In the genomic region with DNA sequence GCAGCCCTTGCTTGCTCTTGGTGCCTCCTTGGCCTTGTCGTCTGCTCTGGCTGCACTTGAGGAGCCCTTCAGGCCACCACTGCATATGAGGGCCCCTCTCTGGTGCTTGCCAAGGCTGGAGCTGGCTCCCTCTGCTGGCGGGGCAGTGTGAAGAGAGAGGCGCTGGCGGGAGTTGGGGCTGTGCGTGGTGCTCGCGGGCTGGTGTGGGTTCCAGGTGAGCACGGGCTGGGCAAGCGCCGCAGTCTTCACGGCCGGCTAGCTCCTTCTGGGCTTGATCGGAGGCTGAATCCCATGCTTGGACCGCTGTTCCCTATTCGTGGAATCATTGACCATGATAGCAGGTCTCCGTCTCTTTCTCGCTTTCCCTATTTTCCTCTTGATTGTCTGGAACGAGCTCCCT, we compare ENCODE assay signal across 29 cellular contexts. TPM values are rescaled to one million over a fixed set of nuclear protein-coding genes. Genes with fewer than 3 reads are reported as not detected.
DNase-seq lines count a peak whose midpoint lies in the region; ATAC-seq and TF ChIP-seq lines count a peak whose summit lies in the region.
"Had no signal": no experiment of that assay in that cellular context is flagged by ENCODE, and none has a peak within 500 bp of the region (broad histone marks: within the 10 kb centered on the region; RNA-seq: fewer than 3 reads in every experiment).

No MANE protein-coding gene starts in this region.

- H3K27me3 ChIP-seq in Loucy (ENCODE audit: insufficient read depth, low read length, poor library complexity, severe bottlenecking) (no peaks in the 10 kb centered on the region), endodermal cell (ENCODE audit: control insufficient read depth, insufficient read depth, low read length, poor library complexity, severe bottlenecking) (no peaks in the 10 kb centered on the region), upper lobe of right lung (no peaks in the 10 kb centered on the region), ovary (no peaks in the 10 kb centered on the region)
- H3K27me3 ChIP-seq: BE2C had no signal

- peaks cover 3% of the 10 kb centered on the region for H3K27me3 Mint-ChIP-seq in endodermal cell (ENCODE audit: insufficient read depth)
- H3K27me3 Mint-ChIP-seq: CD8-positive, alpha-beta memory T cell had no signal

- peaks cover 23% of the 10 kb centered on the region for H3K36me3 Mint-ChIP-seq in endodermal cell (ENCODE audit: low read depth)

- H2AFZ ChIP-seq in Loucy (ENCODE audit: low read length) = no peak overlapping the region

- no peaks in the 10 kb centered on the region for H3K4me1 Mint-ChIP-seq in endodermal cell
- H3K4me1 Mint-ChIP-seq: CD8-positive, alpha-beta memory T cell had no signal

- H3K9me3 ChIP-seq in Loucy (ENCODE audit: insufficient read depth, low read depth, low read length) = no peaks in the 10 kb centered on the region
- no peaks in the 10 kb centered on the region for H3K9me3 ChIP-seq in endodermal cell (ENCODE audit: control insufficient read depth, low read length)
- no peaks in the 10 kb centered on the region for H3K9me3 ChIP-seq in upper lobe of right lung
- no peaks in the 10 kb centered on the region for H3K9me3 ChIP-seq in ovary
- H3K9me3 ChIP-seq: BE2C had no signal

- no peak for ATAC-seq in upper lobe of right lung
- no peak for ATAC-seq in GM21825 (IDR thresholded peaks at IDR 0.05; ENCODE audit: unreplicated experiment)
- ATAC-seq: GM12878, PC-3 had no signal

- no peaks in the 10 kb centered on the region for H4K20me1 ChIP-seq in Loucy (ENCODE audit: insufficient read depth, low read length, poor library complexity, severe bottlenecking)

- no peak overlapping the region for H3K4me3 Mint-ChIP-seq in endodermal cell
- H3K4me3 Mint-ChIP-seq: CD14-positive monocyte; CD8-positive, alpha-beta memory T cell had no signal

- H3K4me3 ChIP-seq in Loucy (ENCODE audit: low read length, poor library complexity, severe bottlenecking) = no peak overlapping the region
- no peak overlapping the region for H3K4me3 ChIP-seq in endodermal cell (ENCODE audit: low read length)
- no peak overlapping the region for H3K4me3 ChIP-seq in upper lobe of right lung
- H3K4me3 ChIP-seq in ovary = no peak overlapping the region
- H3K4me3 ChIP-seq: GM12878 had no signal

- 91 to 97% methylated on average over 13 to 18 of the region's 18 CpGs for WGBS in endodermal cell (ENCODE audit: insufficient coverage in 1 of 2, insufficient read length in 1 of 2), 2 experiments
- 89 to 97% (median 96%) methylated on average over 18 of the region's 18 CpGs for whole genome bisulfite sequencing in ovary, 3 donors

- H3K9me2 ChIP-seq in Loucy (replicated peaks; ENCODE audit: low read depth, low read length) = no peaks in the 10 kb centered on the region

- H3K9me3 Mint-ChIP-seq in endodermal cell = peaks cover 36% of the 10 kb centered on the region

- TF ChIP-seq POLR2A in ovary (IDR thresholded peaks at IDR 0.05) = no peak

- no peak overlapping the region for H3K9ac ChIP-seq in Loucy (ENCODE audit: low read depth, low read length, poor library complexity, severe bottlenecking)
- no peak overlapping the region for H3K9ac ChIP-seq in endodermal cell (ENCODE audit: extremely low read depth, low read length, poor library complexity, severe bottlenecking)

- H3K4me2 ChIP-seq in Loucy (ENCODE audit: low read depth, low read length, poor library complexity, severe bottlenecking) = no peak overlapping the region

- H3K27ac ChIP-seq in endodermal cell (ENCODE audit: low read depth, low read length) (no peak overlapping the region), upper lobe of right lung (no peak overlapping the region), ovary (no peak overlapping the region)
- H3K27ac ChIP-seq: HL-60 had no signal

- H3K79me2 ChIP-seq in Loucy (ENCODE audit: insufficient read depth, low read length) = no peaks in the 10 kb centered on the region

- intact Hi-C loops in upper lobe of right lung (cut with DNase I) (no loop called here), ovary (cut with DNase I) (no loop called here)

- peak; percentile 2 for DNase-seq in activated gamma-delta T cell (lab: John Stamatoyannopoulos, UW)
- DNase-seq in activated gamma-delta T cell treated with Interleukin-2 at 50 U/mL for 16 hours = no peak
- DNase-seq in endodermal cell = peak; percentile 41
- peak; percentile 51 for DNase-seq in upper lobe of right lung
- DNase-seq in inferior parietal cortex (ENCODE audit: extremely low spot score) = no peak
- DNase-seq in ovary = no peak
- DNase-seq: 8988T; ACHN; BE2C; CD8-positive, alpha-beta memory T cell; GOT3; HCEC 1CT; Kasumi-1; MV-4-11; NCI-H1105 treated with DMSO at 0.1 percent for 48 hours; NCI-H146; NCI-H1930; NCI-H2107; NCI-H446; NCI-H524 treated with DMSO at 0.1 percent for 48 hours; NCI-H774; PC-3; SHP77; T-helper 1 cell had no signal

- H3K4me1 ChIP-seq in Loucy (ENCODE audit: insufficient read depth, low read length, poor library complexity, severe bottlenecking) = no peaks in the 10 kb centered on the region
- H3K4me1 ChIP-seq in endodermal cell (ENCODE audit: control insufficient read depth, insufficient read depth, low read length) = no peaks in the 10 kb centered on the region
- no peaks in the 10 kb centered on the region for H3K4me1 ChIP-seq in upper lobe of right lung
- H3K4me1 ChIP-seq in ovary (ENCODE audit: insufficient read depth) = no peaks in the 10 kb centered on the region
- H3K4me1 ChIP-seq: BE2C had no signal

- H3K27ac Mint-ChIP-seq in endodermal cell = no peak overlapping the region
- H3K27ac Mint-ChIP-seq: CD14-positive monocyte; CD8-positive, alpha-beta memory T cell had no signal

- TF ChIP-seq CTCF in Loucy (conservative IDR thresholded peaks at IDR 0.05; ENCODE audit: low read length) (0 out of 2 replicates have a peak, but pooled peaks have one; percentile 12), endodermal cell (conservative IDR thresholded peaks at IDR 0.05) (no peak), upper lobe of right lung (IDR thresholded peaks at IDR 0.05) (no peak), ovary (IDR thresholded peaks at IDR 0.05) (no peak)

- no peaks in the 10 kb centered on the region for H3F3A ChIP-seq in Loucy (ENCODE audit: low read depth)

- H3K36me3 ChIP-seq in Loucy (ENCODE audit: insufficient read depth, low read length) = peaks cover 5% of the 10 kb centered on the region; the same call in 1 of the 2 replicates
- no peaks in the 10 kb centered on the region for H3K36me3 ChIP-seq in endodermal cell (ENCODE audit: control insufficient read depth, insufficient read depth, low read length)
- no peaks in the 10 kb centered on the region for H3K36me3 ChIP-seq in upper lobe of right lung
- H3K36me3 ChIP-seq in ovary = no peaks in the 10 kb centered on the region
- H3K36me3 ChIP-seq: BE2C had no signal

- no peak for TF ChIP-seq EP300 in ovary (IDR thresholded peaks at IDR 0.05)

RNA-seq across cellular contexts. Expression of gene XRCC4, which starts 56.5 kb away (rescaled TPM):
- total RNA-seq in endodermal cell = 10 to 100 TPM; 10.6 to 17.3 TPM
- 15.7 TPM for polyA plus RNA-seq in endodermal cell (2013, experiment 1 of 2)
- polyA plus RNA-seq in endodermal cell (2013, experiment 2 of 2) = 15.4 TPM
- 5.9 TPM for total RNA-seq in upper lobe of right lung
- total RNA-seq in ovary = 1 to 10 TPM; 1.5 to 4.7 (median 2.6) TPM
- polyA plus RNA-seq in ovary = 1 to 10 TPM; 3.2 to 4.1 TPM

RNA-seq across cellular contexts. Expression of gene TMEM167A, which starts 56.6 kb away (rescaled TPM):
- 100 to 1,000 TPM; 124 to 134 TPM for total RNA-seq in endodermal cell
- 91.9 TPM for polyA plus RNA-seq in endodermal cell (2013, experiment 1 of 2)
- 87.5 TPM for polyA plus RNA-seq in endodermal cell (2013, experiment 2 of 2)
- total RNA-seq in upper lobe of right lung = 92.8 TPM
- 10 to 100 TPM; 17.8 to 49.2 (median 30.5) TPM for total RNA-seq in ovary
- 10 to 100 TPM; 18.5 to 35.9 TPM for polyA plus RNA-seq in ovary

Comparison
In these comparisons a context has a peak if more than half of its experiments do, and no peak if none do; other contexts are left out.
1. DNase-seq: peak in activated gamma-delta T cell (single experiment), endodermal cell (single experiment) and upper lobe of right lung (single experiment); none in activated gamma-delta T cell treated with Interleukin-2 at 50 U/mL for 16 hours (single experiment), inferior parietal cortex (single experiment) and ovary (0 of 5).